In the genomic region with DNA sequence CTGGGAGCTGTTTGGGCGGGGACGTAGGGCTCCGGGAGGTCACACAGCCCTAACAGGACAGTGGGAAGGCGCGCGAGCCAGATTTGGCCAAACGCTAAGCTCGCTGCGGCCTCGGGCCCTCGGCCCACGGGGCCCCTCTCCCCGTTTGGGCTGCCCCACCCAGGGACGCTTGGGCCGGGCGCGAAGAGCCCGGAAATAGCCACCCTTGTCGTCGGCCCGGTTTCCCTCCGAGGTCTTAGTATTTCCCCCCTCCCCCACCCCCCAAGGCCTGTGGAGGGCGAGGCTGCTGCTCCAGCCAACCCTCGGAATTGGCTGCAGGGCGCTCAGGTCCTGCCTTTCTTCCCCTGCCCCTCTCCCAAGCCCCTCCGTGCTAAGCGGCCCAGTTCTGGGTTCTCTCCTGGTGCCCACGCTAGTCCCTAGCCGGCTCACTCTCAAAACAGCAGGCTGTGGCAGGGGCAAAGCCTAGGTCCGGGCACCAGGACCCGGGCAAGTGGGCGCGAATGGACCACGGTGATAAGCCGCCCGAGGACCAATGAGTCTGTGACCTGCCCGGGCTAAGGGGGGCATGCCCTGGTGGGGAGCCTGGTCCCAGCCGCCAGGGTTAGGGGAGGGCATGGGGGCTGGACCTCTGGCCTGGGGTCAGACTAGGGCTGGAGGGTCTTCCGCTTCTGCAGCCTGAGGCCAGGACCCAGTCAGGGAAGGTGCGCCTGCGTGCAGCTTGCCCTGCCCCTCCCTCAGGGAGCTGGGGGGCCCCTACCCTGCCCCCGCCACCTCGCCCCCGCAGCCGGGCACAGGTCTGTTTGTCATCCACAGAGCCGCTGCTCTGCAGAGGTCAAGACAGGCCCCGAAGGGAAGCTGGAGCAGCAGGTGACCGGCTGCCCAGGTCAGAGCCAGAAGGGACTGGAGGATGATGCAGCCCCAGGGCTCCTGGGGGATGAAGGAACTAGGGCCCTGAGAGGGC, we compare ENCODE assay signal across 16 cellular contexts. TPM values are rescaled to one million over a fixed set of nuclear protein-coding genes. Genes with fewer than 3 reads are reported as not detected.
DNase-seq lines count a peak whose midpoint lies in the region; ATAC-seq and TF ChIP-seq lines count a peak whose summit lies in the region.
"Had no signal": no experiment of that assay in that cellular context is flagged by ENCODE, and none has a peak within 500 bp of the region (broad histone marks: within the 10 kb centered on the region; RNA-seq: fewer than 3 reads in every experiment).

No MANE protein-coding gene starts in this region.

- 2 to 10% methylated on average over 11 to 15 of the region's 48 CpGs for WGBS in thyroid gland, 2 donors

- peaks cover 8% of the 10 kb centered on the region; the same call in 1 of the 2 replicates for H3K4me1 ChIP-seq in iPS-20b (ENCODE audit: insufficient read depth, low read length)
- H3K4me1 ChIP-seq in thyroid gland: peaks cover 3 to 14% of the 10 kb centered on the region in 2 donors
- H3K4me1 ChIP-seq in uterus: peaks cover 0 to 21% of the 10 kb centered on the region in 2 donors

- no peaks in the 10 kb centered on the region for H3K36me3 ChIP-seq in MG63
- no peaks in the 10 kb centered on the region for H3K36me3 ChIP-seq in iPS-20b (ENCODE audit: insufficient read depth, low read depth, low read length)
- no peaks in the 10 kb centered on the region for H3K36me3 ChIP-seq in thyroid gland
- H3K36me3 ChIP-seq in uterus: no peaks in the 10 kb centered on the region

- intact Hi-C loops in thyroid gland (cut with DNase I): no loop called here
- intact Hi-C loops in uterus (cut with DNase I; ENCODE audit: low total_unique reads): no loop called here

- no peak overlapping the region for H3K9ac ChIP-seq in iPS-20b (ENCODE audit: low read depth, low read length)

- peak overlapping the region; percentile 53 to 67 for H3K4me3 Mint-ChIP-seq in stimulated activated naive B cell treated with anti-CD40 and anti-IgM and Interleukin-4, amounts not matched to agents 10 μg/mL and 1 μg/mL and 100 μg/mL, for 72 hours
- H3K4me3 Mint-ChIP-seq: activated CD8-positive, alpha-beta T cell treated with anti-CD3 and anti-CD28 coated beads, Interleukin-2, amount 10 ng/mL, durations not matched to agents 7 days and 5 days; activated T-helper 17 cell treated with anti-CD3 and anti-CD28 coated beads, Interleukin-2, amount 50 U/mL, for 72 hours had no signal

- H3K9me3 ChIP-seq in MG63: peaks cover 14% of the 10 kb centered on the region
- H3K9me3 ChIP-seq in iPS-20b (ENCODE audit: insufficient read depth, low read depth, low read length): no peaks in the 10 kb centered on the region; the same call in 1 of the 2 replicates
- no peaks in the 10 kb centered on the region for H3K9me3 ChIP-seq in thyroid gland
- no peaks in the 10 kb centered on the region for H3K9me3 ChIP-seq in uterus

- no peak for ATAC-seq in stimulated activated naive B cell treated with anti-CD40 and anti-IgM and Interleukin-4, amounts not matched to agents 10 μg/mL and 1 μg/mL and 100 μg/mL, for 72 hours (replicated peaks)
- ATAC-seq: activated CD8-positive, alpha-beta T cell treated with anti-CD3 and anti-CD28 coated beads, Interleukin-2, amount 10 ng/mL, durations not matched to agents 7 days and 5 days; activated T-helper 17 cell treated with anti-CD3 and anti-CD28 coated beads, Interleukin-2, amount 50 U/mL, for 72 hours had no signal

- H3K27me3 Mint-ChIP-seq in stimulated activated naive B cell treated with anti-CD40 and anti-IgM and Interleukin-4, amounts not matched to agents 10 μg/mL and 1 μg/mL and 100 μg/mL, for 72 hours: peaks cover 44 to 71% of the 10 kb centered on the region in 2 donors

- H3K27ac ChIP-seq in iPS-20b (ENCODE audit: low read length) (no peak overlapping the region), thyroid gland (no peak overlapping the region), uterus (no peak overlapping the region)
- H3K27ac ChIP-seq: C4-2B, SK-N-MC had no signal

- TF ChIP-seq CTCF in epithelial cell of esophagus (IDR thresholded peaks at IDR 0.05; ENCODE audit: insufficient read depth, low read depth, low read length, missing control alignments): no peak
- TF ChIP-seq CTCF in thyroid gland (IDR thresholded peaks at IDR 0.05): no peak
- TF ChIP-seq CTCF in uterus (IDR thresholded peaks at IDR 0.05): no peak

- TF ChIP-seq POLR2A in thyroid gland (IDR thresholded peaks at IDR 0.05): no peak
- no peak for TF ChIP-seq POLR2A in uterus (IDR thresholded peaks at IDR 0.05)

- H3K4me3 ChIP-seq in MG63 (no peak overlapping the region), epithelial cell of esophagus (ENCODE audit: low read length) (peak overlapping the region; percentile 47), iPS-20b (ENCODE audit: low read length) (peak overlapping the region; percentile 42; the same call in 1 of the 2 replicates), thyroid gland (replicated peaks in 1 of 3) (no peak overlapping the region), uterus (no peak overlapping the region)
- H3K4me3 ChIP-seq: SK-N-MC had no signal

- H3K4me1 Mint-ChIP-seq in stimulated activated naive B cell treated with anti-CD40 and anti-IgM and Interleukin-4, amounts not matched to agents 10 μg/mL and 1 μg/mL and 100 μg/mL, for 72 hours: peaks cover 7 to 33% of the 10 kb centered on the region in 2 donors
- H3K4me1 Mint-ChIP-seq: activated T-helper 17 cell treated with anti-CD3 and anti-CD28 coated beads, Interleukin-2, amount 50 U/mL, for 72 hours had no signal

- peaks cover 18% of the 10 kb centered on the region for H3K27me3 ChIP-seq in MG63
- H3K27me3 ChIP-seq in iPS-20b (ENCODE audit: insufficient read depth, low read length): peaks cover 98% of the 10 kb centered on the region
- peaks cover 18% of the 10 kb centered on the region for H3K27me3 ChIP-seq in thyroid gland
- peaks cover under 1 to 26% of the 10 kb centered on the region in 2 donors for H3K27me3 ChIP-seq in uterus

- no peaks in the 10 kb centered on the region for H3K9me3 Mint-ChIP-seq in stimulated activated naive B cell treated with anti-CD40 and anti-IgM and Interleukin-4, amounts not matched to agents 10 μg/mL and 1 μg/mL and 100 μg/mL, for 72 hours
- H3K9me3 Mint-ChIP-seq: activated T-helper 17 cell treated with anti-CD3 and anti-CD28 coated beads, Interleukin-2, amount 50 U/mL, for 72 hours had no signal

- DNase-seq in MG63 (peak; percentile 0), epithelial cell of esophagus (ENCODE audit: low read depth) (peak; percentile 11), thyroid gland (no peak), uterus (no peak)
- DNase-seq in stimulated activated naive B cell treated with anti-CD40 and anti-IgM and Interleukin-4, amounts not matched to agents 10 μg/mL and 1 μg/mL and 100 μg/mL, for 72 hours: no peak
- DNase-seq in activated CD4-positive, alpha-beta T cell treated with anti-CD3 and anti-CD28 coated beads, Interleukin-2, amount 50 U/mL, for 48 hours: no peak
- DNase-seq: activated CD8-positive, alpha-beta T cell treated with anti-CD3 and anti-CD28 coated beads, Interleukin-2, amount 10 ng/mL, durations not matched to agents 7 days and 5 days; amygdala; MM.1S; NCI-H1930; NCI-H510A had no signal

- H3K27ac Mint-ChIP-seq in stimulated activated naive B cell treated with anti-CD40 and anti-IgM and Interleukin-4, amounts not matched to agents 10 μg/mL and 1 μg/mL and 100 μg/mL, for 72 hours: peak overlapping the region; percentile 59
- H3K27ac Mint-ChIP-seq: activated CD8-positive, alpha-beta T cell treated with anti-CD3 and anti-CD28 coated beads, Interleukin-2, amount 10 ng/mL, durations not matched to agents 7 days and 5 days; activated T-helper 17 cell treated with anti-CD3 and anti-CD28 coated beads, Interleukin-2, amount 50 U/mL, for 72 hours had no signal

- H3K36me3 Mint-ChIP-seq in stimulated activated naive B cell treated with anti-CD40 and anti-IgM and Interleukin-4, amounts not matched to agents 10 μg/mL and 1 μg/mL and 100 μg/mL, for 72 hours: no peaks in the 10 kb centered on the region

RNA-seq across cellular contexts. Expression of a gene that starts 5.0 kb away (rescaled TPM):
- total RNA-seq in MG63 (2014; rRNA removed; shearing (Covaris generic); ENCODE audit: low replicate concordance): 0.66 and 5.1 TPM in 2 replicates
- not detected for total RNA-seq in thyroid gland
- total RNA-seq in uterus: not detected
- total RNA-seq: activated CD8-positive, alpha-beta T cell treated with anti-CD3 and anti-CD28 coated beads, Interleukin-2, amount 10 ng/mL, durations not matched to agents 7 days and 5 days; activated T-helper 17 cell treated with anti-CD3 and anti-CD28 coated beads, Interleukin-2, amount 50 U/mL, for 72 hours; epithelial cell of proximal tubule had no signal

Comparison
In these comparisons a context has a peak if more than half of its experiments do, and no peak if none do; other contexts are left out.
1. DNase-seq: peak in MG63 (single experiment) and epithelial cell of esophagus (single experiment); none in stimulated activated naive B cell treated with anti-CD40 and anti-IgM and Interleukin-4, amounts not matched to agents 10 μg/mL and 1 μg/mL and 100 μg/mL, for 72 hours (single experiment), thyroid gland (0 of 2), activated CD4-positive, alpha-beta T cell treated with anti-CD3 and anti-CD28 coated beads, Interleukin-2, amount 50 U/mL, for 48 hours (0 of 2) and uterus (0 of 2).
2. H3K4me3 ChIP-seq: peak in epithelial cell of esophagus (single experiment) and iPS-20b (single experiment); none in MG63 (single experiment), thyroid gland (0 of 3) and uterus (0 of 2).